In genomic region chr19:13888281-13888680, GRCh38 we compare ENCODE assay signal across 1 cellular context.
TF ChIP-seq lines count a peak whose summit lies in the region.

No MANE protein-coding gene starts in this region.

TF ChIP-seq in HCT116, 20 proteins besides CTCF, POLR2A, EP300 and RAD21:
- TF ChIP-seq SP1 (IDR thresholded peaks at IDR 0.05; ENCODE audit: low read depth) (no peak), EZH2 (IDR thresholded peaks at IDR 0.05) (no peak), POLR2AphosphoS5 (IDR thresholded peaks at IDR 0.05; ENCODE audit: low read depth, low read length) (no peak), TCF7L2 (IDR thresholded peaks at IDR 0.05; ENCODE audit: borderline replicate concordance, extremely low read depth, insufficient read depth, insufficient read length) (no peak), EGR1 (IDR thresholded peaks at IDR 0.05; ENCODE audit: low read depth) (no peak), CEBPB (IDR thresholded peaks at IDR 0.05; ENCODE audit: low read depth) (no peak), ZNF274 (IDR thresholded peaks at IDR 0.05; ENCODE audit: low read depth, low read length) (no peak), CBX3 (IDR thresholded peaks at IDR 0.05; ENCODE audit: low read depth) (no peak), ELF1 (IDR thresholded peaks at IDR 0.05; ENCODE audit: borderline replicate concordance, low read depth) (no peak), ZFX (IDR thresholded peaks at IDR 0.05) (no peak), YY1 (IDR thresholded peaks at IDR 0.05; ENCODE audit: extremely low read depth, insufficient replicate concordance, low read depth, low read length) (no peak), FOSL1 (IDR thresholded peaks at IDR 0.05; ENCODE audit: low read depth) (no peak), REST (IDR thresholded peaks at IDR 0.05; ENCODE audit: low read depth) (no peak), ATF3 (IDR thresholded peaks at IDR 0.05) (no peak), EZH2phosphoT487 (IDR thresholded peaks at IDR 0.05; ENCODE audit: borderline replicate concordance) (no peak), MAX (IDR thresholded peaks at IDR 0.05) (no peak), SRF (IDR thresholded peaks at IDR 0.05; ENCODE audit: low read depth) (no peak), SIN3A (IDR thresholded peaks at IDR 0.05; ENCODE audit: low read depth) (no peak), JUND (IDR thresholded peaks at IDR 0.05) (no peak)
- TF ChIP-seq, protein P1, sequence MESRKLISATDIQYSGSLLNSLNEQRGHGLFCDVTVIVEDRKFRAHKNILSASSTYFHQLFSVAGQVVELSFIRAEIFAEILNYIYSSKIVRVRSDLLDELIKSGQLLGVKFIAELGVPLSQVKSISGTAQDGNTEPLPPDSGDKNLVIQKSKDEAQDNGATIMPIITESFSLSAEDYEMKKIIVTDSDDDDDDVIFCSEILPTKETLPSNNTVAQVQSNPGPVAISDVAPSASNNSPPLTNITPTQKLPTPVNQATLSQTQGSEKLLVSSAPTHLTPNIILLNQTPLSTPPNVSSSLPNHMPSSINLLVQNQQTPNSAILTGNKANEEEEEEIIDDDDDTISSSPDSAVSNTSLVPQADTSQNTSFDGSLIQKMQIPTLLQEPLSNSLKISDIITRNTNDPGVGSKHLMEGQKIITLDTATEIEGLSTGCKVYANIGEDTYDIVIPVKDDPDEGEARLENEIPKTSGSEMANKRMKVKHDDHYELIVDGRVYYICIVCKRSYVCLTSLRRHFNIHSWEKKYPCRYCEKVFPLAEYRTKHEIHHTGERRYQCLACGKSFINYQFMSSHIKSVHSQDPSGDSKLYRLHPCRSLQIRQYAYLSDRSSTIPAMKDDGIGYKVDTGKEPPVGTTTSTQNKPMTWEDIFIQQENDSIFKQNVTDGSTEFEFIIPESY (IDR thresholded peaks at IDR 0.05; ENCODE audit: extremely low read depth, insufficient replicate concordance, low read length) = no peak
